26 cellular contexts compared by ENCODE assay signal in the genomic region with DNA sequence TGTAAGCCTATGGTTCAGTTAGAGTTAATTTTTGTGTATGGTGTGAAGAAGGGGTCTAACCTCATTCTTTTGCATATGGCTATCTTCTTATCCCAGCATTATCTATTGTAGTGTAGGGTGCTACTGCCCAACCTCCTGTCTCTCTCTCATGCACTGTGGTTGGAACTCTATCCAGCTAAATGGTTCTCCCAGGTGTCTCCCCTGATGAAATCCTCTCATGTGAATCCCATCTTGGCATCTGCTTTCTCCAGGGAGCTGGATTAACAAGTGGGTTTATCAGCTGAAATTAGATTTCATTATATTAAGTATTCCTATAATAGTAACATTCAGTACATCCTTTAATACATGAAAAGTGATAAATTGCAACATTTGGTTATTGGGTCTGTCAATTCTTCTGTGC.
"Had no signal": no experiment of that assay in that cellular context is flagged by ENCODE, and none has a peak within 500 bp of the region (broad histone marks: within the 10 kb centered on the region; RNA-seq: fewer than 3 reads in every experiment).

No MANE protein-coding gene starts in this region.

- H3K9me3 ChIP-seq: ovary, psoas muscle, right lobe of liver, sigmoid colon, suprapubic skin, testis, tibial artery, transverse colon, upper lobe of right lung, uterus had no signal

- H3K4me1 ChIP-seq: parathyroid adenoma, psoas muscle, right lobe of liver, testis, upper lobe of right lung, uterus had no signal

- H3K79me2 ChIP-seq: parathyroid adenoma had no signal

- H3K36me3 ChIP-seq: neural progenitor cell, ovary, right lobe of liver, sigmoid colon, suprapubic skin, tibial artery, transverse colon, upper lobe of right lung, uterus had no signal

- H3K4me3 ChIP-seq: neural progenitor cell, ovary, psoas muscle, right lobe of liver, sigmoid colon, suprapubic skin, testis, tibial artery, transverse colon, upper lobe of right lung, uterus had no signal

- H2AFZ ChIP-seq: neural progenitor cell, parathyroid adenoma had no signal

- H3K9ac ChIP-seq: neural progenitor cell, parathyroid adenoma had no signal

- H3K27me3 ChIP-seq: neural progenitor cell, ovary, right lobe of liver, sigmoid colon, suprapubic skin, testis, tibial artery, transverse colon, upper lobe of right lung, uterus had no signal

- H3K27ac ChIP-seq: neural progenitor cell, ovary, parathyroid adenoma, psoas muscle, right lobe of liver, suprapubic skin, testis, tibial artery, transverse colon, upper lobe of right lung, uterus had no signal

- H3K4me2 ChIP-seq: neural progenitor cell had no signal

- DNase-seq: naive thymus-derived CD8-positive, alpha-beta T cell; occipital lobe; ovary; posterior cingulate gyrus; psoas muscle; right cardiac atrium; right lobe of liver; sigmoid colon; small intestine; stimulated activated CD4-positive, alpha-beta T cell treated with anti-CD3 and anti-CD28 coated beads, Interleukin-15, amount 100 ng/mL, for 24 hours; stimulated activated CD4-positive, alpha-beta T cell treated with anti-CD3 and anti-CD28 coated beads, Interleukin-2, amount 100 ng/mL, for 24 hours; stimulated activated CD4-positive, alpha-beta T cell treated with anti-CD3 and anti-CD28 coated beads, Interleukin-4, amount 100 ng/mL, for 1 hour; stimulated activated CD4-positive, alpha-beta T cell treated with anti-CD3 and anti-CD28 coated beads, Interleukin-4, amount 100 ng/mL, for 4 hours; stimulated activated CD8-positive, alpha-beta memory T cell treated with anti-CD3 and anti-CD28 coated beads, Interleukin-4, amount 100 ng/mL, for 48 hours; stimulated activated naive CD4-positive, alpha-beta T cell; stimulated activated naive CD8-positive, alpha-beta T cell treated with anti-CD3 and anti-CD28 coated beads, Interleukin-15, amount 100 ng/mL, for 72 hours; stimulated activated naive CD8-positive, alpha-beta T cell treated with anti-CD3 and anti-CD28 coated beads, Interleukin-15, Interleukin-2, amounts not matched to agents 100 U/mL and 50 U/mL, for 24 hours; substantia nigra; testis; tibial artery; transverse colon; upper lobe of right lung; uterus had no signal
